Comparison of ENCODE assay signal across 18 cellular contexts in the genomic region with DNA sequence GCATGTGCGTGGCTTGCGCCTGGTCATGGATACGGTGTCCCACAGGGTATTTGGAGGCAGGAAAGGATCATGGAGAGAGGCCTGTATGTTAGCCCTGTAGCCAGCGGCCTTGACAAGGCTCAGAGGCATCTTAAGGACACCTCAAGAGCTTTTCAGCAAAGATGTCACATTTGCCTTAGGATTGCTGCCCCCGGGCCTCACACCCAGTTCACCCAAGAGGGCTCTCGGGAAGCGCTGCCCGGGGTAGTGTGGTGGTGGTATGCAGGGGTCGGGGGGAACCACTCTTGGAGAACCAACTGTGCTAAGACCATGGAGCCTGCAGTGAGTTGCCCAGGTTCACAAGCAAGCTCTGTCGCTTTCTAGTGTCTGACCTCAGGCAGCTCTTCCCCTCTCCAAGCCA. TPM values are rescaled to one million over a fixed set of nuclear protein-coding genes. Genes with fewer than 3 reads are reported as not detected.
DNase-seq lines count a peak whose midpoint lies in the region.
"Had no signal": no experiment of that assay in that cellular context is flagged by ENCODE, and none has a peak within 500 bp of the region (broad histone marks: within the 10 kb centered on the region; RNA-seq: fewer than 3 reads in every experiment).

No MANE protein-coding gene starts in this region.

- H3K4me1 ChIP-seq in rectal smooth muscle tissue (ENCODE audit: control insufficient read depth, insufficient read depth, low read length): peaks cover 29% of the 10 kb centered on the region
- H3K4me1 ChIP-seq: BLaER1, Caco-2 had no signal

- H3K27me3 ChIP-seq in rectal smooth muscle tissue (ENCODE audit: control insufficient read depth, insufficient read depth, low read length): no peaks in the 10 kb centered on the region
- H3K27me3 ChIP-seq: BLaER1 had no signal

- H3K4me3 Mint-ChIP-seq in activated T-cell treated with anti-CD3 and anti-CD28 coated beads, Interleukin-2, amount 50 U/mL, for 24 hours: no peak overlapping the region
- no peak overlapping the region for H3K4me3 Mint-ChIP-seq in activated T-helper 2 cell treated with anti-CD3 and anti-CD28 coated beads, Interferon-gamma antibody, Interleukin-2, Interleukin-4, amounts not matched to agents 10 μg/mL and 5 μg/mL and 100 μg/mL, durations not matched to agents 14 hours and 24 hours and 36 hours (ENCODE audit: low read depth)
- H3K4me3 Mint-ChIP-seq: CD8-positive, alpha-beta memory T cell had no signal

- no peak overlapping the region for H3K9ac ChIP-seq in rectal smooth muscle tissue (ENCODE audit: low read length)
- H3K9ac ChIP-seq: BLaER1 had no signal

- H3K36me3 ChIP-seq in rectal smooth muscle tissue (ENCODE audit: control insufficient read depth, insufficient read depth, low read length): peaks cover 17% of the 10 kb centered on the region

- no peak for DNase-seq in activated T-cell treated with anti-CD3 and anti-CD28 coated beads, Interleukin-2, amount 50 U/mL, for 24 hours
- DNase-seq in activated T-cell treated with anti-CD3 and anti-CD28 coated beads, Interleukin-2, amount 50 U/mL, for 1 hour: no peak
- peak; percentile 75 for DNase-seq in mesenteric fat pad (ENCODE audit: low spot score)
- no peak for DNase-seq in nucleus accumbens (lab: John Stamatoyannopoulos, UW)
- DNase-seq in NOMO-1 treated with dmso at 0.1 percent for 144 hours (lab: John Stamatoyannopoulos, UW; ENCODE audit: unreplicated experiment): no peak
- no peak for DNase-seq in SW 1271 (lab: John Stamatoyannopoulos, UW)
- no peak for DNase-seq in activated T-helper 2 cell treated with anti-CD3 and anti-CD28 coated beads, Interferon-gamma antibody, Interleukin-2, Interleukin-4, amounts not matched to agents 10 μg/mL and 5 μg/mL and 100 μg/mL, durations not matched to agents 14 hours and 24 hours and 36 hours (ENCODE audit: low spot score)
- DNase-seq: 8988T; AML-193; Caco-2; CD8-positive, alpha-beta memory T cell; DND-41; GDM1; GOT3 had no signal

- peak overlapping the region; percentile 77 for H3K27ac ChIP-seq in rectal smooth muscle tissue (ENCODE audit: low read depth, low read length)
- H3K27ac ChIP-seq: BLaER1, HL-60 had no signal

- peaks cover 71% of the 10 kb centered on the region for H3K36me3 Mint-ChIP-seq in activated T-cell treated with anti-CD3 and anti-CD28 coated beads, Interleukin-2, amount 50 U/mL, for 24 hours (ENCODE audit: low read depth)
- H3K36me3 Mint-ChIP-seq in activated T-helper 2 cell treated with anti-CD3 and anti-CD28 coated beads, Interferon-gamma antibody, Interleukin-2, Interleukin-4, amounts not matched to agents 10 μg/mL and 5 μg/mL and 100 μg/mL, durations not matched to agents 14 hours and 24 hours and 36 hours (ENCODE audit: low read depth): peaks cover 10% of the 10 kb centered on the region

- H3K27ac Mint-ChIP-seq in activated T-cell treated with anti-CD3 and anti-CD28 coated beads, Interleukin-2, amount 50 U/mL, for 24 hours: peak overlapping the region; percentile 48
- no peak overlapping the region for H3K27ac Mint-ChIP-seq in activated T-helper 2 cell treated with anti-CD3 and anti-CD28 coated beads, Interferon-gamma antibody, Interleukin-2, Interleukin-4, amounts not matched to agents 10 μg/mL and 5 μg/mL and 100 μg/mL, durations not matched to agents 14 hours and 24 hours and 36 hours

- H3K9me3 Mint-ChIP-seq in activated T-cell treated with anti-CD3 and anti-CD28 coated beads, Interleukin-2, amount 50 U/mL, for 24 hours: no peaks in the 10 kb centered on the region
- no peaks in the 10 kb centered on the region for H3K9me3 Mint-ChIP-seq in activated T-helper 2 cell treated with anti-CD3 and anti-CD28 coated beads, Interferon-gamma antibody, Interleukin-2, Interleukin-4, amounts not matched to agents 10 μg/mL and 5 μg/mL and 100 μg/mL, durations not matched to agents 14 hours and 24 hours and 36 hours
- H3K9me3 Mint-ChIP-seq: CD8-positive, alpha-beta memory T cell had no signal

- H3K27me3 Mint-ChIP-seq in activated T-cell treated with anti-CD3 and anti-CD28 coated beads, Interleukin-2, amount 50 U/mL, for 24 hours: no peaks in the 10 kb centered on the region
- H3K27me3 Mint-ChIP-seq in activated T-helper 2 cell treated with anti-CD3 and anti-CD28 coated beads, Interferon-gamma antibody, Interleukin-2, Interleukin-4, amounts not matched to agents 10 μg/mL and 5 μg/mL and 100 μg/mL, durations not matched to agents 14 hours and 24 hours and 36 hours (ENCODE audit: low read depth): no peaks in the 10 kb centered on the region

- no peaks in the 10 kb centered on the region for H3K4me1 Mint-ChIP-seq in activated T-cell treated with anti-CD3 and anti-CD28 coated beads, Interleukin-2, amount 50 U/mL, for 24 hours (ENCODE audit: low read depth)
- H3K4me1 Mint-ChIP-seq in activated T-helper 2 cell treated with anti-CD3 and anti-CD28 coated beads, Interferon-gamma antibody, Interleukin-2, Interleukin-4, amounts not matched to agents 10 μg/mL and 5 μg/mL and 100 μg/mL, durations not matched to agents 14 hours and 24 hours and 36 hours (ENCODE audit: low read depth): no peaks in the 10 kb centered on the region
- H3K4me1 Mint-ChIP-seq: CD8-positive, alpha-beta memory T cell had no signal

- intact Hi-C loops in activated T-helper 2 cell treated with anti-CD3 and anti-CD28 coated beads, Interferon-gamma antibody, Interleukin-2, Interleukin-4, amounts not matched to agents 10 μg/mL and 5 μg/mL and 100 μg/mL, durations not matched to agents 14 hours and 24 hours and 36 hours (cut with micrococcal nuclease): no loop called here

- no peak overlapping the region for H3K4me3 ChIP-seq in rectal smooth muscle tissue (ENCODE audit: low read length)
- H3K4me3 ChIP-seq: BLaER1, HAP-1 had no signal

RNA-seq across cellular contexts. Expression of a gene that starts 36.9 kb away (rescaled TPM):
- 0.93 TPM for total RNA-seq in mesenteric fat pad
- 0.23 TPM in 1 of 2 replicates, not detected in the other for total RNA-seq in activated T-helper 2 cell treated with anti-CD3 and anti-CD28 coated beads, Interferon-gamma antibody, Interleukin-2, Interleukin-4, amounts not matched to agents 10 μg/mL and 5 μg/mL and 100 μg/mL, durations not matched to agents 14 hours and 24 hours and 36 hours
- total RNA-seq: Caco-2; CD8-positive, alpha-beta memory T cell had no signal
